Comparison of ENCODE assay signal across 26 cellular contexts in the genomic region with DNA sequence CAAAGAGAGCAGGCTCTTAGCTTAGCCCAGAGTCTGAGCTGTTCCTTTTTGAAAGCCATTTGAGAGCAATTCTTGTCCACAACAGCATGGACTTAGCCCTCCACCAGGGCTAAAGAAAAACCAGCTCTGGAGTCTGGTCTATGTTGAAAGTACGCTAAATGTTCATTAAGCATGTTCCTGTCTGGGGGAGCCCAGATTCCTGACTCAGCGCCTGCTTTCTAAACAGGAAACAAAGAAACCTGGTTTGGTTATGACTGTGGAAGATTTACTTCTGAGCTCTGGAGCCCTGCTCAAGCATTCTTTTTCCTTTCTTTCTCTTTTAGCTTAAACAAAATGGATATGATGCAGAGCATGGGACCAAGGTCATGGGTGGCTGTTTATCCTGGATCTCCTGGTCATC.
DNase-seq lines count a peak whose midpoint lies in the region; ATAC-seq and TF ChIP-seq lines count a peak whose summit lies in the region.
"Had no signal": no experiment of that assay in that cellular context is flagged by ENCODE, and none has a peak within 500 bp of the region (broad histone marks: within the 10 kb centered on the region; RNA-seq: fewer than 3 reads in every experiment).

No MANE protein-coding gene starts in this region.

- no peaks in the 10 kb centered on the region for H4K20me1 ChIP-seq in IMR-90 (ENCODE audit: insufficient read depth, low read length)

- H4K8ac ChIP-seq in IMR-90 (ENCODE audit: low read depth in 2 of 2, low read length in 2 of 2) = no peak overlapping the region

- H3K27me3 Mint-ChIP-seq in endodermal cell (ENCODE audit: insufficient read depth) = no peaks in the 10 kb centered on the region
- H3K27me3 Mint-ChIP-seq in natural killer cell treated with Interleukin-12 subunit alpha and Interleukin-12 subunit beta and Interleukin-15 and Interleukin-18, amount 100 ng/mL, for 72 hours = no peaks in the 10 kb centered on the region

- no peak overlapping the region for H3K56ac ChIP-seq in IMR-90 (ENCODE audit: extremely low read depth, insufficient read depth, low read length)

- POLR2A ChIA-PET in IMR-90 (lab: Charles Lee; ENCODE audit: unreplicated experiment) = no interaction called here

- H3K4me1 Mint-ChIP-seq in endodermal cell = peaks cover 4% of the 10 kb centered on the region
- no peaks in the 10 kb centered on the region for H3K4me1 Mint-ChIP-seq in natural killer cell treated with Interleukin-12 subunit alpha and Interleukin-12 subunit beta and Interleukin-15 and Interleukin-18, amount 100 ng/mL, for 72 hours (ENCODE audit: low read depth in 2 of 2)
- H3K4me1 Mint-ChIP-seq: stimulated activated effector memory CD8-positive, alpha-beta T cell treated with anti-CD3 and anti-CD28 coated beads, Interleukin-12 subunit alpha, Interleukin-12 subunit beta, amount 100 ng/mL, for 72 hours had no signal

- peak overlapping the region; percentile 23; the same call in 1 of the 2 replicates for H3K14ac ChIP-seq in IMR-90 (replicated peaks; ENCODE audit: low read depth, low read length)

- WGBS in IMR-90 (ENCODE audit: extremely low coverage in 2 of 2, insufficient read length in 1 of 2), 2 experiments = no CpG with 5 or more reads among the region's 2 CpGs
- 95% methylated on average over 2 of the region's 2 CpGs; no CpG with 5 or more reads in 1 of the 2 experiments for WGBS in endodermal cell (ENCODE audit: insufficient coverage in 1 of 2, insufficient read length in 1 of 2), 2 experiments
- WGBS in mesodermal cell (ENCODE audit: insufficient coverage in 2 of 2), 2 experiments = 100% methylated on average over 2 of the region's 2 CpGs

- no peak overlapping the region for H2AK5ac ChIP-seq in IMR-90 (ENCODE audit: low read depth, low read length)

- TF ChIP-seq POLR2A in IMR-90 (IDR thresholded peaks at IDR 0.05; ENCODE audit: low read depth, low read length) = no peak

- H4K91ac ChIP-seq in IMR-90 (ENCODE audit: insufficient read depth, low read depth, low read length) = no peak overlapping the region

- DNase-seq in Daoy (ENCODE audit: low read depth) (peak; percentile 4), IMR-90 (peak; percentile 70), endodermal cell (no peak), NOMO-1 treated with dmso at 0.1 percent for 144 hours (lab: John Stamatoyannopoulos, UW; ENCODE audit: unreplicated experiment) (no peak)
- no peak for DNase-seq in effector CD4-positive, alpha-beta T cell
- DNase-seq in natural killer cell treated with Interleukin-12 subunit alpha and Interleukin-12 subunit beta and Interleukin-15 and Interleukin-18, amount 100 ng/mL, for 72 hours (ENCODE audit: low spot score) = no peak
- DNase-seq: activated CD4-positive, alpha-beta T cell treated with anti-CD3 and anti-CD28 coated beads for 4 hours; activated CD8-positive, alpha-beta memory T cell treated with anti-CD3 and anti-CD28 coated beads, Interleukin-2, amount 50 U/mL, for 4 hours; activated effector memory CD4-positive, alpha-beta T cell treated with Interleukin-2 at 50 U/mL for 16 hours; CD8-positive, alpha-beta T cell; cerebellar nuclear complex; foreskin melanocyte; left cardiac atrium; mucosa of descending colon; NCI-H1048; NCI-H2029 treated with DMSO at 0.1 percent for 48 hours; NCI-H510A; nucleus accumbens; retina had no signal

- no peak overlapping the region for H3K23ac ChIP-seq in IMR-90 (ENCODE audit: low read depth, low read length)

- H2AK9ac ChIP-seq in IMR-90 (replicated peaks; ENCODE audit: low read depth, low read length, poor library complexity) = no peak overlapping the region

- no peaks in the 10 kb centered on the region for H3K9me3 Mint-ChIP-seq in endodermal cell
- peaks cover 6% of the 10 kb centered on the region for H3K9me3 Mint-ChIP-seq in natural killer cell treated with Interleukin-12 subunit alpha and Interleukin-12 subunit beta and Interleukin-15 and Interleukin-18, amount 100 ng/mL, for 72 hours
- H3K9me3 Mint-ChIP-seq: stimulated activated effector memory CD8-positive, alpha-beta T cell treated with anti-CD3 and anti-CD28 coated beads, Interleukin-12 subunit alpha, Interleukin-12 subunit beta, amount 100 ng/mL, for 72 hours had no signal

- no peaks in the 10 kb centered on the region for H3K79me1 ChIP-seq in IMR-90 (ENCODE audit: low read depth in 1 of 2, low read length in 2 of 2)

- no peak overlapping the region for H3K4ac ChIP-seq in IMR-90 (ENCODE audit: low read depth, low read length)

- ATAC-seq in IMR-90 (ENCODE audit: low read depth) (peak; percentile 81), HG02973 (IDR thresholded peaks at IDR 0.05; ENCODE audit: unreplicated experiment) (no peak)
- ATAC-seq in natural killer cell treated with Interleukin-12 subunit alpha and Interleukin-12 subunit beta and Interleukin-15 and Interleukin-18, amount 100 ng/mL, for 72 hours = no peak
- ATAC-seq: CD8-positive, alpha-beta T cell; HCT116; left cardiac atrium; mucosa of descending colon; stimulated activated effector memory CD8-positive, alpha-beta T cell treated with anti-CD3 and anti-CD28 coated beads, Interleukin-12 subunit alpha, Interleukin-12 subunit beta, amount 100 ng/mL, for 72 hours had no signal

- H3K27ac Mint-ChIP-seq in endodermal cell = no peak overlapping the region
- H3K27ac Mint-ChIP-seq in natural killer cell treated with Interleukin-12 subunit alpha and Interleukin-12 subunit beta and Interleukin-15 and Interleukin-18, amount 100 ng/mL, for 72 hours = no peak overlapping the region
- H3K27ac Mint-ChIP-seq: CD8-positive, alpha-beta T cell; stimulated activated effector memory CD8-positive, alpha-beta T cell treated with anti-CD3 and anti-CD28 coated beads, Interleukin-12 subunit alpha, Interleukin-12 subunit beta, amount 100 ng/mL, for 72 hours had no signal

- peak overlapping the region; percentile 49; the same call in 1 of the 2 replicates for H2BK20ac ChIP-seq in IMR-90 (ENCODE audit: low read depth, low read length)

- TF ChIP-seq RAD21 in IMR-90 (IDR thresholded peaks at IDR 0.05; ENCODE audit: low read length) = no peak

- BruUV-seq in IMR-90 (replicated peaks; lab: Mats Ljungman, UMichigan) = no TSS peak

- intact Hi-C loops in IMR-90 (cut with micrococcal nuclease) = no loop called here

- peak overlapping the region; percentile 17; the same call in 1 of the 2 replicates for H2BK120ac ChIP-seq in IMR-90 (ENCODE audit: low read depth, low read length)

- dilution Hi-C loops in IMR-90 (cut with HindIII; ENCODE audit: low sequenced_read_pairs, unreplicated experiment) = no loop called here

- H3K36me3 Mint-ChIP-seq in endodermal cell (ENCODE audit: low read depth) = no peaks in the 10 kb centered on the region
- H3K36me3 Mint-ChIP-seq in natural killer cell treated with Interleukin-12 subunit alpha and Interleukin-12 subunit beta and Interleukin-15 and Interleukin-18, amount 100 ng/mL, for 72 hours = no peaks in the 10 kb centered on the region
- H3K36me3 Mint-ChIP-seq: CD8-positive, alpha-beta T cell; stimulated activated effector memory CD8-positive, alpha-beta T cell treated with anti-CD3 and anti-CD28 coated beads, Interleukin-12 subunit alpha, Interleukin-12 subunit beta, amount 100 ng/mL, for 72 hours had no signal

- H4K5ac ChIP-seq in IMR-90 (ENCODE audit: low read depth, low read length) = no peak overlapping the region; the same call in 1 of the 2 replicates

- H2BK5ac ChIP-seq in IMR-90 (ENCODE audit: low read depth, low read length, poor library complexity, severe bottlenecking) = no peak overlapping the region

- 0 out of 2 replicates have a peak overlapping the region, but pooled peaks have one; percentile 7 for H3K18ac ChIP-seq in IMR-90 (ENCODE audit: low read depth, low read length)

- in situ Hi-C loops in IMR-90 (cut with MboI; ENCODE audit: low sequenced_read_pairs) = no loop called here

- peak overlapping the region; percentile 48; the same call in 1 of the 2 replicates for H3K27ac ChIP-seq in IMR-90 (ENCODE audit: insufficient read depth, low read length)
- H3K27ac ChIP-seq in endodermal cell (ENCODE audit: low read depth, low read length) = peak overlapping the region; percentile 10
- peak overlapping the region; percentile 62 for H3K27ac ChIP-seq in mesodermal cell (ENCODE audit: low read depth, low read length, severe bottlenecking)
- H3K27ac ChIP-seq: adrenal gland, HL-60, RWPE1 had no signal

- TF ChIP-seq CTCF in IMR-90 (conservative IDR thresholded peaks at IDR 0.05; ENCODE audit: low read depth, low read length) (no peak), endodermal cell (conservative IDR thresholded peaks at IDR 0.05) (no peak)

- peak overlapping the region; percentile 14; the same call in 1 of the 2 replicates for H3K4me2 ChIP-seq in IMR-90 (ENCODE audit: low read depth, low read length)

- CTCF ChIA-PET in IMR-90 (lab: Yijun Ruan, JAX) = no interaction called here

- H2BK15ac ChIP-seq in IMR-90 (ENCODE audit: low read depth, low read length) = no peak overlapping the region; the same call in 2 of the 3 replicates

- H3K9me1 ChIP-seq in IMR-90 (ENCODE audit: insufficient read depth, low read length) = no peaks in the 10 kb centered on the region

- no peak overlapping the region for H2AFZ ChIP-seq in IMR-90 (replicated peaks; ENCODE audit: low read length, poor library complexity)

- H3K27me3 ChIP-seq in IMR-90 (ENCODE audit: control insufficient read depth, insufficient read depth, low read length) = no peaks in the 10 kb centered on the region
- H3K27me3 ChIP-seq in endodermal cell (ENCODE audit: control insufficient read depth, insufficient read depth, low read length, poor library complexity, severe bottlenecking) = no peaks in the 10 kb centered on the region
- H3K27me3 ChIP-seq: adrenal gland had no signal

- peaks cover 1% of the 10 kb centered on the region; the same call in 1 of the 2 replicates for H3K9me3 ChIP-seq in IMR-90 (ENCODE audit: control insufficient read depth, insufficient read depth, low read length)
- H3K9me3 ChIP-seq in endodermal cell (ENCODE audit: control insufficient read depth, low read length) = no peaks in the 10 kb centered on the region
- no peaks in the 10 kb centered on the region for H3K9me3 ChIP-seq in mesodermal cell (ENCODE audit: control insufficient read depth, low read length)
- H3K9me3 ChIP-seq: adrenal gland had no signal

- H3K9ac ChIP-seq in IMR-90 (ENCODE audit: low read depth, low read length) = no peak overlapping the region
- no peak overlapping the region for H3K9ac ChIP-seq in endodermal cell (ENCODE audit: extremely low read depth, low read length, poor library complexity, severe bottlenecking)

- H3K4me3 Mint-ChIP-seq in endodermal cell = no peak overlapping the region
- H3K4me3 Mint-ChIP-seq in natural killer cell treated with Interleukin-12 subunit alpha and Interleukin-12 subunit beta and Interleukin-15 and Interleukin-18, amount 100 ng/mL, for 72 hours = no peak overlapping the region
- H3K4me3 Mint-ChIP-seq: CD8-positive, alpha-beta T cell; stimulated activated effector memory CD8-positive, alpha-beta T cell treated with anti-CD3 and anti-CD28 coated beads, Interleukin-12 subunit alpha, Interleukin-12 subunit beta, amount 100 ng/mL, for 72 hours had no signal

- H3K4me1 ChIP-seq in IMR-90 (ENCODE audit: control insufficient read depth, insufficient read depth, low read length) (peaks cover 2% of the 10 kb centered on the region; the same call in 1 of the 2 replicates), endodermal cell (ENCODE audit: control insufficient read depth, insufficient read depth, low read length) (peaks cover 2% of the 10 kb centered on the region), mesodermal cell (ENCODE audit: control insufficient read depth, insufficient read depth, low read length, poor library complexity, severe bottlenecking) (peaks cover 12% of the 10 kb centered on the region)
- H3K4me1 ChIP-seq: adrenal gland had no signal

- H3K4me3 ChIP-seq in IMR-90 (ENCODE audit: insufficient read depth, low read depth, low read length) = no peak overlapping the region
- H3K4me3 ChIP-seq in endodermal cell (ENCODE audit: low read length) = no peak overlapping the region
- no peak overlapping the region for H3K4me3 ChIP-seq in mesodermal cell (ENCODE audit: extremely low read depth, insufficient read depth, low read length, poor library complexity, severe bottlenecking)
- H3K4me3 ChIP-seq: adrenal gland, mucosa of descending colon had no signal

- H3K36me3 ChIP-seq in IMR-90 (ENCODE audit: control insufficient read depth, insufficient read depth, low read length) = no peaks in the 10 kb centered on the region
- no peaks in the 10 kb centered on the region for H3K36me3 ChIP-seq in endodermal cell (ENCODE audit: control insufficient read depth, insufficient read depth, low read length)
- no peaks in the 10 kb centered on the region for H3K36me3 ChIP-seq in mesodermal cell (ENCODE audit: control insufficient read depth, insufficient read depth, low read length)
- H3K36me3 ChIP-seq: adrenal gland had no signal

Comparison
In these comparisons a context has a peak if more than half of its experiments do, and no peak if none do; other contexts are left out.
1. DNase-seq: peak in Daoy (single experiment) and IMR-90 (single experiment); none in endodermal cell (single experiment), effector CD4-positive, alpha-beta T cell (single experiment), natural killer cell treated with Interleukin-12 subunit alpha and Interleukin-12 subunit beta and Interleukin-15 and Interleukin-18, amount 100 ng/mL, for 72 hours (single experiment) and NOMO-1 treated with dmso at 0.1 percent for 144 hours (single experiment).
2. H3K27ac ChIP-seq: peak in every context shown above with its lines; median percentile 62 in mesodermal cell; 48 in IMR-90; 10 in endodermal cell.